In the genomic region with DNA sequence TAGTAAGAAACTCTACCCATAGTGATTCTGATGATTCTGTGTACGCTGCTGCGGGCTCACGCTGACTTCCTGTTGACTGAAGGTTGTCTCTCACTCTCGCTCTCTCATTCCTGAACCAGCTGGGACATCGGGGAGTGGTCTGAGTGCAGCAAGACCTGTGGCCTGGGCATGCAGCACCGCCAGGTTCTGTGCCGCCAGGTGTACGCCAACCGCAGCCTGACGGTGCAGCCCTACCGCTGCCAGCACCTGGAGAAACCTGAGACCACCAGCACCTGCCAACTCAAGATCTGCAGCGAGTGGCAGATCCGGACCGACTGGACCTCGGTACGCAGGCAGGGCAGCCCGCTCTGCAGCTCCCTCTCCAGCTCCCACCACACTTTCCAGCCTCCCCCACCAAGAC, we compare ENCODE assay signal across 3 cellular contexts.
TF ChIP-seq lines count a peak whose summit lies in the region.

No MANE protein-coding gene starts in this region.

TF ChIP-seq in A549, 52 proteins besides CTCF, POLR2A, EP300 and RAD21:
- TF ChIP-seq HOXB13 (CRISPR knock-in tag; IDR thresholded peaks at IDR 0.05; ENCODE audit: low read depth) (peak; percentile 69; the same call in 1 of the 2 replicates), TFCP2L1 (CRISPR knock-in tag; IDR thresholded peaks at IDR 0.05) (0 out of 2 replicates have a peak, but pooled peaks have one; percentile 6), CEBPB (IDR thresholded peaks at IDR 0.05) (no peak), HDAC2 (IDR thresholded peaks at IDR 0.05) (no peak)
- TF ChIP-seq, protein P1, sequence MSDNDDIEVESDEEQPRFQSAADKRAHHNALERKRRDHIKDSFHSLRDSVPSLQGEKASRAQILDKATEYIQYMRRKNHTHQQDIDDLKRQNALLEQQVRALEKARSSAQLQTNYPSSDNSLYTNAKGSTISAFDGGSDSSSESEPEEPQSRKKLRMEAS (IDR thresholded peaks at IDR 0.05), result no peak

TF ChIP-seq in IMR-90, 13 proteins besides CTCF, POLR2A, EP300 and RAD21:
- TF ChIP-seq NFE2L2 (IDR thresholded peaks at IDR 0.05; ENCODE audit: low read depth, low read length), result no peak
- TF ChIP-seq, protein P2, sequence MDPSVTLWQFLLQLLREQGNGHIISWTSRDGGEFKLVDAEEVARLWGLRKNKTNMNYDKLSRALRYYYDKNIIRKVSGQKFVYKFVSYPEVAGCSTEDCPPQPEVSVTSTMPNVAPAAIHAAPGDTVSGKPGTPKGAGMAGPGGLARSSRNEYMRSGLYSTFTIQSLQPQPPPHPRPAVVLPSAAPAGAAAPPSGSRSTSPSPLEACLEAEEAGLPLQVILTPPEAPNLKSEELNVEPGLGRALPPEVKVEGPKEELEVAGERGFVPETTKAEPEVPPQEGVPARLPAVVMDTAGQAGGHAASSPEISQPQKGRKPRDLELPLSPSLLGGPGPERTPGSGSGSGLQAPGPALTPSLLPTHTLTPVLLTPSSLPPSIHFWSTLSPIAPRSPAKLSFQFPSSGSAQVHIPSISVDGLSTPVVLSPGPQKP (IDR thresholded peaks at IDR 0.05; ENCODE audit: borderline replicate concordance, low read depth, low read length), result no peak
- no peak for TF ChIP-seq RCOR1 (IDR thresholded peaks at IDR 0.05; ENCODE audit: insufficient replicate concordance, low read length)
- TF ChIP-seq CEBPB (IDR thresholded peaks at IDR 0.05; ENCODE audit: low read depth, low read length), result no peak
TF ChIP-seq in IMR-90: peak in this region for 0.

TF ChIP-seq in HepG2, 621 proteins besides CTCF, POLR2A, EP300 and RAD21 (continues in another document):
- TF ChIP-seq TARDBP (CRISPR knock-in tag; IDR thresholded peaks at IDR 0.05) (no peak), ZNF501 (CRISPR knock-in tag; IDR thresholded peaks at IDR 0.05) (0 out of 2 replicates have a peak, but pooled peaks have one; percentile 37), ZNF678 (CRISPR knock-in tag; IDR thresholded peaks at IDR 0.05) (no peak), GABPB1 (CRISPR knock-in tag; IDR thresholded peaks at IDR 0.05) (peak; percentile 60), FOXP1 (IDR thresholded peaks at IDR 0.05) (no peak), FOXP1 (CRISPR knock-in tag; IDR thresholded peaks at IDR 0.05) (peak; percentile 27; the same call in 1 of the 2 replicates), PRPF4 (IDR thresholded peaks at IDR 0.05; ENCODE audit: low read depth, low read length, poor library complexity, severe bottlenecking) (no peak), SRSF9 (IDR thresholded peaks at IDR 0.05; ENCODE audit: borderline replicate concordance, insufficient read depth, low read depth, low read length, poor library complexity, severe bottlenecking) (no peak), FOSL2 (CRISPR knock-in tag; IDR thresholded peaks at IDR 0.05) (peak; percentile 34), REPIN1 (CRISPR knock-in tag; IDR thresholded peaks at IDR 0.05; ENCODE audit: borderline replicate concordance, low read depth) (no peak), ZNF674 (CRISPR knock-in tag; IDR thresholded peaks at IDR 0.05; ENCODE audit: low read depth) (no peak), ETV5 (CRISPR knock-in tag; IDR thresholded peaks at IDR 0.05; ENCODE audit: borderline replicate concordance) (peak; percentile 26; the same call in 1 of the 2 replicates), PHB2 (IDR thresholded peaks at IDR 0.05; ENCODE audit: partially characterized antibody) (no peak), ZNF777 (CRISPR knock-in tag; IDR thresholded peaks at IDR 0.05) (no peak), ZNF451 (CRISPR knock-in tag; IDR thresholded peaks at IDR 0.05) (no peak), RXRA (CRISPR knock-in tag; IDR thresholded peaks at IDR 0.05) (no peak), ADNP (CRISPR knock-in tag; IDR thresholded peaks at IDR 0.05) (0 out of 2 replicates have a peak, but pooled peaks have one; percentile 16), FOXO1 (CRISPR knock-in tag; IDR thresholded peaks at IDR 0.05) (0 out of 2 replicates have a peak, but pooled peaks have one; percentile 32), XBP1 (CRISPR knock-in tag; IDR thresholded peaks at IDR 0.05) (no peak), TEAD3 (CRISPR knock-in tag; optimal IDR thresholded peaks at IDR 0.05; ENCODE audit: borderline replicate concordance) (peak; percentile 43), HNRNPK (IDR thresholded peaks at IDR 0.05; ENCODE audit: low read depth, low read length, poor library complexity, severe bottlenecking) (no peak), FOXA1 (IDR thresholded peaks at IDR 0.05) (no peak), FOXA1 (CRISPR knock-in tag; IDR thresholded peaks at IDR 0.05) (peak; percentile 46; the same call in 1 of the 2 replicates), ZNF224 (CRISPR knock-in tag; IDR thresholded peaks at IDR 0.05) (no peak)
- TF ChIP-seq, protein P3, sequence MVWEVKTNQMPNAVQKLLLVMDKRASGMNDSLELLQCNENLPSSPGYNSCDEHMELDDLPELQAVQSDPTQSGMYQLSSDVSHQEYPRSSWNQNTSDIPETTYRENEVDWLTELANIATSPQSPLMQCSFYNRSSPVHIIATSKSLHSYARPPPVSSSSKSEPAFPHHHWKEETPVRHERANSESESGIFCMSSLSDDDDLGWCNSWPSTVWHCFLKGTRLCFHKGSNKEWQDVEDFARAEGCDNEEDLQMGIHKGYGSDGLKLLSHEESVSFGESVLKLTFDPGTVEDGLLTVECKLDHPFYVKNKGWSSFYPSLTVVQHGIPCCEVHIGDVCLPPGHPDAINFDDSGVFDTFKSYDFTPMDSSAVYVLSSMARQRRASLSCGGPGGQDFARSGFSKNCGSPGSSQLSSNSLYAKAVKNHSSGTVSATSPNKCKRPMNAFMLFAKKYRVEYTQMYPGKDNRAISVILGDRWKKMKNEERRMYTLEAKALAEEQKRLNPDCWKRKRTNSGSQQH (CRISPR knock-in tag; IDR thresholded peaks at IDR 0.05; ENCODE audit: low read depth), result 0 out of 2 replicates have a peak, but pooled peaks have one; percentile 25
- TF ChIP-seq, protein P4, sequence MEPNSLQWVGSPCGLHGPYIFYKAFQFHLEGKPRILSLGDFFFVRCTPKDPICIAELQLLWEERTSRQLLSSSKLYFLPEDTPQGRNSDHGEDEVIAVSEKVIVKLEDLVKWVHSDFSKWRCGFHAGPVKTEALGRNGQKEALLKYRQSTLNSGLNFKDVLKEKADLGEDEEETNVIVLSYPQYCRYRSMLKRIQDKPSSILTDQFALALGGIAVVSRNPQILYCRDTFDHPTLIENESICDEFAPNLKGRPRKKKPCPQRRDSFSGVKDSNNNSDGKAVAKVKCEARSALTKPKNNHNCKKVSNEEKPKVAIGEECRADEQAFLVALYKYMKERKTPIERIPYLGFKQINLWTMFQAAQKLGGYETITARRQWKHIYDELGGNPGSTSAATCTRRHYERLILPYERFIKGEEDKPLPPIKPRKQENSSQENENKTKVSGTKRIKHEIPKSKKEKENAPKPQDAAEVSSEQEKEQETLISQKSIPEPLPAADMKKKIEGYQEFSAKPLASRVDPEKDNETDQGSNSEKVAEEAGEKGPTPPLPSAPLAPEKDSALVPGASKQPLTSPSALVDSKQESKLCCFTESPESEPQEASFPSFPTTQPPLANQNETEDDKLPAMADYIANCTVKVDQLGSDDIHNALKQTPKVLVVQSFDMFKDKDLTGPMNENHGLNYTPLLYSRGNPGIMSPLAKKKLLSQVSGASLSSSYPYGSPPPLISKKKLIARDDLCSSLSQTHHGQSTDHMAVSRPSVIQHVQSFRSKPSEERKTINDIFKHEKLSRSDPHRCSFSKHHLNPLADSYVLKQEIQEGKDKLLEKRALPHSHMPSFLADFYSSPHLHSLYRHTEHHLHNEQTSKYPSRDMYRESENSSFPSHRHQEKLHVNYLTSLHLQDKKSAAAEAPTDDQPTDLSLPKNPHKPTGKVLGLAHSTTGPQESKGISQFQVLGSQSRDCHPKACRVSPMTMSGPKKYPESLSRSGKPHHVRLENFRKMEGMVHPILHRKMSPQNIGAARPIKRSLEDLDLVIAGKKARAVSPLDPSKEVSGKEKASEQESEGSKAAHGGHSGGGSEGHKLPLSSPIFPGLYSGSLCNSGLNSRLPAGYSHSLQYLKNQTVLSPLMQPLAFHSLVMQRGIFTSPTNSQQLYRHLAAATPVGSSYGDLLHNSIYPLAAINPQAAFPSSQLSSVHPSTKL (CRISPR knock-in tag; IDR thresholded peaks at IDR 0.05), result peak; percentile 47
- TF ChIP-seq, protein P5, sequence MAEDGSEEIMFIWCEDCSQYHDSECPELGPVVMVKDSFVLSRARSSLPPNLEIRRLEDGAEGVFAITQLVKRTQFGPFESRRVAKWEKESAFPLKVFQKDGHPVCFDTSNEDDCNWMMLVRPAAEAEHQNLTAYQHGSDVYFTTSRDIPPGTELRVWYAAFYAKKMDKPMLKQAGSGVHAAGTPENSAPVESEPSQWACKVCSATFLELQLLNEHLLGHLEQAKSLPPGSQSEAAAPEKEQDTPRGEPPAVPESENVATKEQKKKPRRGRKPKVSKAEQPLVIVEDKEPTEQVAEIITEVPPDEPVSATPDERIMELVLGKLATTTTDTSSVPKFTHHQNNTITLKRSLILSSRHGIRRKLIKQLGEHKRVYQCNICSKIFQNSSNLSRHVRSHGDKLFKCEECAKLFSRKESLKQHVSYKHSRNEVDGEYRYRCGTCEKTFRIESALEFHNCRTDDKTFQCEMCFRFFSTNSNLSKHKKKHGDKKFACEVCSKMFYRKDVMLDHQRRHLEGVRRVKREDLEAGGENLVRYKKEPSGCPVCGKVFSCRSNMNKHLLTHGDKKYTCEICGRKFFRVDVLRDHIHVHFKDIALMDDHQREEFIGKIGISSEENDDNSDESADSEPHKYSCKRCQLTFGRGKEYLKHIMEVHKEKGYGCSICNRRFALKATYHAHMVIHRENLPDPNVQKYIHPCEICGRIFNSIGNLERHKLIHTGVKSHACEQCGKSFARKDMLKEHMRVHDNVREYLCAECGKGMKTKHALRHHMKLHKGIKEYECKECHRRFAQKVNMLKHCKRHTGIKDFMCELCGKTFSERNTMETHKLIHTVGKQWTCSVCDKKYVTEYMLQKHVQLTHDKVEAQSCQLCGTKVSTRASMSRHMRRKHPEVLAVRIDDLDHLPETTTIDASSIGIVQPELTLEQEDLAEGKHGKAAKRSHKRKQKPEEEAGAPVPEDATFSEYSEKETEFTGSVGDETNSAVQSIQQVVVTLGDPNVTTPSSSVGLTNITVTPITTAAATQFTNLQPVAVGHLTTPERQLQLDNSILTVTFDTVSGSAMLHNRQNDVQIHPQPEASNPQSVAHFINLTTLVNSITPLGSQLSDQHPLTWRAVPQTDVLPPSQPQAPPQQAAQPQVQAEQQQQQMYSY (CRISPR knock-in tag; IDR thresholded peaks at IDR 0.05), result no peak
- TF ChIP-seq, protein P6, sequence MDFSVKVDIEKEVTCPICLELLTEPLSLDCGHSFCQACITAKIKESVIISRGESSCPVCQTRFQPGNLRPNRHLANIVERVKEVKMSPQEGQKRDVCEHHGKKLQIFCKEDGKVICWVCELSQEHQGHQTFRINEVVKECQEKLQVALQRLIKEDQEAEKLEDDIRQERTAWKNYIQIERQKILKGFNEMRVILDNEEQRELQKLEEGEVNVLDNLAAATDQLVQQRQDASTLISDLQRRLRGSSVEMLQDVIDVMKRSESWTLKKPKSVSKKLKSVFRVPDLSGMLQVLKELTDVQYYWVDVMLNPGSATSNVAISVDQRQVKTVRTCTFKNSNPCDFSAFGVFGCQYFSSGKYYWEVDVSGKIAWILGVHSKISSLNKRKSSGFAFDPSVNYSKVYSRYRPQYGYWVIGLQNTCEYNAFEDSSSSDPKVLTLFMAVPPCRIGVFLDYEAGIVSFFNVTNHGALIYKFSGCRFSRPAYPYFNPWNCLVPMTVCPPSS (IDR thresholded peaks at IDR 0.05), result no peak
- TF ChIP-seq, protein P7, sequence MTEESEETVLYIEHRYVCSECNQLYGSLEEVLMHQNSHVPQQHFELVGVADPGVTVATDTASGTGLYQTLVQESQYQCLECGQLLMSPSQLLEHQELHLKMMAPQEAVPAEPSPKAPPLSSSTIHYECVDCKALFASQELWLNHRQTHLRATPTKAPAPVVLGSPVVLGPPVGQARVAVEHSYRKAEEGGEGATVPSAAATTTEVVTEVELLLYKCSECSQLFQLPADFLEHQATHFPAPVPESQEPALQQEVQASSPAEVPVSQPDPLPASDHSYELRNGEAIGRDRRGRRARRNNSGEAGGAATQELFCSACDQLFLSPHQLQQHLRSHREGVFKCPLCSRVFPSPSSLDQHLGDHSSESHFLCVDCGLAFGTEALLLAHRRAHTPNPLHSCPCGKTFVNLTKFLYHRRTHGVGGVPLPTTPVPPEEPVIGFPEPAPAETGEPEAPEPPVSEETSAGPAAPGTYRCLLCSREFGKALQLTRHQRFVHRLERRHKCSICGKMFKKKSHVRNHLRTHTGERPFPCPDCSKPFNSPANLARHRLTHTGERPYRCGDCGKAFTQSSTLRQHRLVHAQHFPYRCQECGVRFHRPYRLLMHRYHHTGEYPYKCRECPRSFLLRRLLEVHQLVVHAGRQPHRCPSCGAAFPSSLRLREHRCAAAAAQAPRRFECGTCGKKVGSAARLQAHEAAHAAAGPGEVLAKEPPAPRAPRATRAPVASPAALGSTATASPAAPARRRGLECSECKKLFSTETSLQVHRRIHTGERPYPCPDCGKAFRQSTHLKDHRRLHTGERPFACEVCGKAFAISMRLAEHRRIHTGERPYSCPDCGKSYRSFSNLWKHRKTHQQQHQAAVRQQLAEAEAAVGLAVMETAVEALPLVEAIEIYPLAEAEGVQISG (CRISPR knock-in tag; IDR thresholded peaks at IDR 0.05), result 0 out of 2 replicates have a peak, but pooled peaks have one; percentile 13
- TF ChIP-seq, protein P8, sequence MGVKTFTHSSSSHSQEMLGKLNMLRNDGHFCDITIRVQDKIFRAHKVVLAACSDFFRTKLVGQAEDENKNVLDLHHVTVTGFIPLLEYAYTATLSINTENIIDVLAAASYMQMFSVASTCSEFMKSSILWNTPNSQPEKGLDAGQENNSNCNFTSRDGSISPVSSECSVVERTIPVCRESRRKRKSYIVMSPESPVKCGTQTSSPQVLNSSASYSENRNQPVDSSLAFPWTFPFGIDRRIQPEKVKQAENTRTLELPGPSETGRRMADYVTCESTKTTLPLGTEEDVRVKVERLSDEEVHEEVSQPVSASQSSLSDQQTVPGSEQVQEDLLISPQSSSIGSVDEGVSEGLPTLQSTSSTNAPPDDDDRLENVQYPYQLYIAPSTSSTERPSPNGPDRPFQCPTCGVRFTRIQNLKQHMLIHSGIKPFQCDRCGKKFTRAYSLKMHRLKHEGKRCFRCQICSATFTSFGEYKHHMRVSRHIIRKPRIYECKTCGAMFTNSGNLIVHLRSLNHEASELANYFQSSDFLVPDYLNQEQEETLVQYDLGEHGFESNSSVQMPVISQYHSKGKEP (CRISPR knock-in tag; IDR thresholded peaks at IDR 0.05), result no peak
- TF ChIP-seq, protein P9, sequence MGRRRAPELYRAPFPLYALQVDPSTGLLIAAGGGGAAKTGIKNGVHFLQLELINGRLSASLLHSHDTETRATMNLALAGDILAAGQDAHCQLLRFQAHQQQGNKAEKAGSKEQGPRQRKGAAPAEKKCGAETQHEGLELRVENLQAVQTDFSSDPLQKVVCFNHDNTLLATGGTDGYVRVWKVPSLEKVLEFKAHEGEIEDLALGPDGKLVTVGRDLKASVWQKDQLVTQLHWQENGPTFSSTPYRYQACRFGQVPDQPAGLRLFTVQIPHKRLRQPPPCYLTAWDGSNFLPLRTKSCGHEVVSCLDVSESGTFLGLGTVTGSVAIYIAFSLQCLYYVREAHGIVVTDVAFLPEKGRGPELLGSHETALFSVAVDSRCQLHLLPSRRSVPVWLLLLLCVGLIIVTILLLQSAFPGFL (CRISPR knock-in tag; IDR thresholded peaks at IDR 0.05), result no peak
- TF ChIP-seq, protein P10, sequence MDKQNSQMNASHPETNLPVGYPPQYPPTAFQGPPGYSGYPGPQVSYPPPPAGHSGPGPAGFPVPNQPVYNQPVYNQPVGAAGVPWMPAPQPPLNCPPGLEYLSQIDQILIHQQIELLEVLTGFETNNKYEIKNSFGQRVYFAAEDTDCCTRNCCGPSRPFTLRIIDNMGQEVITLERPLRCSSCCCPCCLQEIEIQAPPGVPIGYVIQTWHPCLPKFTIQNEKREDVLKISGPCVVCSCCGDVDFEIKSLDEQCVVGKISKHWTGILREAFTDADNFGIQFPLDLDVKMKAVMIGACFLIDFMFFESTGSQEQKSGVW (CRISPR knock-in tag; IDR thresholded peaks at IDR 0.05; ENCODE audit: borderline replicate concordance), result no peak
